In genomic region chr16:3161235-3162018, GRCh38 we compare ENCODE assay signal across 19 cellular contexts. TPM values are rescaled to one million over a fixed set of nuclear protein-coding genes. Genes with fewer than 3 reads are reported as not detected.
A peak's percentile ranks its signal among the peaks of the same experiment; 100 is the strongest.
DNase-seq lines count a peak whose midpoint lies in the region; ATAC-seq and TF ChIP-seq lines count a peak whose summit lies in the region.
"Had no signal": no experiment of that assay in that cellular context is flagged by ENCODE, and none has a peak within 500 bp of the region (broad histone marks: within the 10 kb centered on the region; RNA-seq: fewer than 3 reads in every experiment).

No MANE protein-coding gene starts in this region.

- H3K27ac Mint-ChIP-seq in naive thymus-derived CD4-positive, alpha-beta T cell: peak overlapping the region in 1 of 9 donors; percentile 66

- H3K9me3 ChIP-seq in RWPE2 (ENCODE audit: severe bottlenecking) (no peaks in the 10 kb centered on the region), stomach (no peaks in the 10 kb centered on the region)
- no peaks in the 10 kb centered on the region for H3K9me3 ChIP-seq in naive thymus-derived CD4-positive, alpha-beta T cell (ENCODE audit: control insufficient read depth in 2 of 3, low read length in 3 of 3)
- H3K9me3 ChIP-seq: gastroesophageal sphincter, upper lobe of left lung had no signal

- H3K36me3 Mint-ChIP-seq in naive thymus-derived CD4-positive, alpha-beta T cell: peaks cover 0 to 12% (median 0%) of the 10 kb centered on the region in 5 donors

- POLR2A ChIA-PET in naive thymus-derived CD4-positive, alpha-beta T cell (lab: Charles Lee): interaction anchor here (0.6 to 8.5 kb wide), 5 partner anchors 29 to 123 kb away, joined by 3 to 95 read pairs (median 4); partner anchors contain the start of gene ZNF213

- H3K4me3 ChIP-seq in H7 (ENCODE audit: insufficient read depth, low read depth, low read length) (no peak overlapping the region), RWPE2 (ENCODE audit: severe bottlenecking) (peak overlapping the region; percentile 23), stomach (no peak overlapping the region)
- no peak overlapping the region for H3K4me3 ChIP-seq in naive thymus-derived CD4-positive, alpha-beta T cell (ENCODE audit: low read length)
- H3K4me3 ChIP-seq: gastroesophageal sphincter, upper lobe of left lung had no signal

- ATAC-seq in RWPE2 (ENCODE audit: low read depth): no peak
- no peak for ATAC-seq in naive thymus-derived CD4-positive, alpha-beta T cell
- ATAC-seq in HG03378 (IDR thresholded peaks at IDR 0.05; ENCODE audit: unreplicated experiment): no peak
- ATAC-seq: gastroesophageal sphincter; naive thymus-derived CD8-positive, alpha-beta T cell had no signal

- peaks cover 0 to 18% (median 0%) of the 10 kb centered on the region in 5 donors for H3K27me3 Mint-ChIP-seq in naive thymus-derived CD4-positive, alpha-beta T cell

- no peak for TF ChIP-seq EP300 in stomach (IDR thresholded peaks at IDR 0.05)

- intact Hi-C loops in naive thymus-derived CD4-positive, alpha-beta T cell (cut with micrococcal nuclease): no loop called here
- intact Hi-C loops in stomach (cut with DNase I; ENCODE audit: low total_unique reads): no loop called here

- CTCF ChIA-PET in naive thymus-derived CD4-positive, alpha-beta T cell (lab: Charles Lee): interaction anchor here (0.8 kb wide), 1 partner anchor 32 kb away, joined by 3 read pairs; no protein-coding TSS in a partner anchor

- DNase-seq in NCI-H82 (lab: John Stamatoyannopoulos, UW): peak; percentile 54
- no peak for DNase-seq in NCI-H82 treated with DMSO at 0.1 percent for 48 hours (lab: John Stamatoyannopoulos, UW; ENCODE audit: unreplicated experiment)
- DNase-seq in H7: peak; percentile 52
- DNase-seq in RWPE2 (ENCODE audit: low spot score): no peak
- no peak for DNase-seq in naive thymus-derived CD4-positive, alpha-beta T cell
- DNase-seq in stomach: no peak
- DNase-seq in AG08396 (ENCODE audit: low spot score): no peak
- DNase-seq: ACHN; anterior cingulate cortex; effector CD4-positive, alpha-beta T cell; MM.1S; NK-92 treated with Interleukin-12 subunit alpha and Interleukin-12 subunit beta, amount 100 ng/mL, for 24 hours had no signal

- H3K36me3 ChIP-seq in H7 (replicated peaks; ENCODE audit: control insufficient read depth, insufficient read depth, low read length): no peaks in the 10 kb centered on the region
- no peaks in the 10 kb centered on the region for H3K36me3 ChIP-seq in RWPE2 (ENCODE audit: low read depth)
- H3K36me3 ChIP-seq in naive thymus-derived CD4-positive, alpha-beta T cell (ENCODE audit: control insufficient read depth in 2 of 3, insufficient read depth in 3 of 3, low read length in 3 of 3): peaks cover 0 to 3% (median 0%) of the 10 kb centered on the region in 3 experiments
- no peaks in the 10 kb centered on the region for H3K36me3 ChIP-seq in stomach
- H3K36me3 ChIP-seq: gastroesophageal sphincter, upper lobe of left lung had no signal

- 75 to 79% (median 78%) methylated on average over 25 to 36 of the region's 36 CpGs for WGBS in stomach, 5 donors

- peaks cover 0 to 21% (median 6%) of the 10 kb centered on the region in 11 donors for H3K9me3 Mint-ChIP-seq in naive thymus-derived CD4-positive, alpha-beta T cell

- H3K4me3 Mint-ChIP-seq in naive thymus-derived CD4-positive, alpha-beta T cell: peak overlapping the region in 7 of 10 donors; percentile 21 to 77 (median 42)

- H3K27ac ChIP-seq in RWPE2 (ENCODE audit: poor library complexity, severe bottlenecking): peak overlapping the region; percentile 18
- H3K27ac ChIP-seq in naive thymus-derived CD4-positive, alpha-beta T cell (ENCODE audit: low read depth, low read length): no peak overlapping the region
- H3K27ac ChIP-seq in stomach: no peak overlapping the region
- H3K27ac ChIP-seq: gastroesophageal sphincter, upper lobe of left lung had no signal

- TF ChIP-seq CTCF in RWPE2 (IDR thresholded peaks at IDR 0.05; ENCODE audit: poor library complexity, severe bottlenecking) (no peak), stomach (IDR thresholded peaks at IDR 0.05) (no peak)

- TF ChIP-seq POLR2A in stomach (IDR thresholded peaks at IDR 0.05): no peak

- peaks cover 20 to 44% (median 37%) of the 10 kb centered on the region in 7 donors for H3K4me1 Mint-ChIP-seq in naive thymus-derived CD4-positive, alpha-beta T cell

- peaks cover 10% of the 10 kb centered on the region for H3K27me3 ChIP-seq in H7 (ENCODE audit: control insufficient read depth, insufficient read depth, low read length)
- no peaks in the 10 kb centered on the region for H3K27me3 ChIP-seq in RWPE2 (ENCODE audit: insufficient read depth, poor library complexity, severe bottlenecking)
- H3K27me3 ChIP-seq in naive thymus-derived CD4-positive, alpha-beta T cell (ENCODE audit: control insufficient read depth in 2 of 2, insufficient read depth in 2 of 2, low read length in 2 of 2): no peaks in the 10 kb centered on the region
- H3K27me3 ChIP-seq in stomach: peaks cover 0 to 29% (median 0%) of the 10 kb centered on the region in 3 donors
- H3K27me3 ChIP-seq: upper lobe of left lung had no signal

- H3K4me1 ChIP-seq in RWPE2 (ENCODE audit: insufficient read depth, poor library complexity, severe bottlenecking) (no peaks in the 10 kb centered on the region), stomach (peaks cover 9 to 34% (median 22%) of the 10 kb centered on the region in 4 donors)
- H3K4me1 ChIP-seq in naive thymus-derived CD4-positive, alpha-beta T cell (ENCODE audit: control insufficient read depth in 2 of 2, insufficient read depth in 2 of 2, low read length in 2 of 2): peaks cover 5 to 13% of the 10 kb centered on the region in 2 donors

RNA-seq across cellular contexts. Expression of gene OR1F1, which starts 26.6 kb away (rescaled TPM):
- not detected in 2 replicates for total RNA-seq in H7 (2014; rRNA removed; shearing (Covaris generic))
- total RNA-seq in naive thymus-derived CD4-positive, alpha-beta T cell: under 1 TPM in 2 of 5 experiments, not detected in 3; 0.38 to 0.41 TPM
- under 1 TPM in 1 of 2 donors, not detected in 1; 0.35 TPM for polyA plus RNA-seq in naive thymus-derived CD4-positive, alpha-beta T cell
- total RNA-seq in stomach: not detected
- not detected for polyA plus RNA-seq in stomach
- total RNA-seq: G401; gastroesophageal sphincter; kidney epithelial cell; naive thymus-derived CD8-positive, alpha-beta T cell; skeletal muscle tissue; upper lobe of left lung had no signal
- polyA plus RNA-seq: naive thymus-derived CD8-positive, alpha-beta T cell had no signal

RNA-seq across cellular contexts. Expression of gene ZNF213, which starts 26.6 kb away (rescaled TPM):
- 5.5 and 6.3 TPM in 2 replicates for total RNA-seq in H7 (2014; rRNA removed; shearing (Covaris generic))
- total RNA-seq in naive thymus-derived CD4-positive, alpha-beta T cell: 10 to 100 TPM in 3 of 5 experiments, 1 to 10 TPM in 2; 3.8 to 14.0 (median 11.8) TPM
- polyA plus RNA-seq in naive thymus-derived CD4-positive, alpha-beta T cell: 1 to 10 TPM; 1.7 to 3.4 TPM
- 10 to 100 TPM in 3 of 5 donors, 1 to 10 TPM in 2; 1.3 to 87.8 (median 20.0) TPM for total RNA-seq in stomach
- 1 to 10 TPM; 5.8 to 6.7 (median 6.1) TPM for polyA plus RNA-seq in stomach

RNA-seq across cellular contexts. Expression of gene ZNF205, which starts 49.0 kb away (rescaled TPM):
- total RNA-seq in H7 (2014; rRNA removed; shearing (Covaris generic)): 40.2 and 41.2 TPM in 2 replicates
- total RNA-seq in naive thymus-derived CD4-positive, alpha-beta T cell: under 1 TPM in 1 of 5 experiments, not detected in 4; 0.29 TPM
- polyA plus RNA-seq in naive thymus-derived CD4-positive, alpha-beta T cell: under 1 TPM in 1 of 2 donors, not detected in 1; 0.09 TPM
- 10 to 100 TPM in 1 of 5 donors, 1 to 10 TPM in 3, under 1 TPM in 1; 0.87 to 21.9 (median 5.5) TPM for total RNA-seq in stomach
- 10 to 100 TPM; 16.6 to 27.5 (median 20.9) TPM for polyA plus RNA-seq in stomach
- total RNA-seq: naive thymus-derived CD8-positive, alpha-beta T cell had no signal
- polyA plus RNA-seq: naive thymus-derived CD8-positive, alpha-beta T cell had no signal

Comparison
In these comparisons a context has a peak if more than half of its experiments do, and no peak if none do; other contexts are left out.
1. DNase-seq: peak in NCI-H82 (single experiment) and H7 (single experiment); none in NCI-H82 treated with DMSO at 0.1 percent for 48 hours (single experiment), RWPE2 (single experiment), naive thymus-derived CD4-positive, alpha-beta T cell (0 of 9), stomach (single experiment) and AG08396 (single experiment).